8 cellular contexts compared by ENCODE assay signal in the genomic region with DNA sequence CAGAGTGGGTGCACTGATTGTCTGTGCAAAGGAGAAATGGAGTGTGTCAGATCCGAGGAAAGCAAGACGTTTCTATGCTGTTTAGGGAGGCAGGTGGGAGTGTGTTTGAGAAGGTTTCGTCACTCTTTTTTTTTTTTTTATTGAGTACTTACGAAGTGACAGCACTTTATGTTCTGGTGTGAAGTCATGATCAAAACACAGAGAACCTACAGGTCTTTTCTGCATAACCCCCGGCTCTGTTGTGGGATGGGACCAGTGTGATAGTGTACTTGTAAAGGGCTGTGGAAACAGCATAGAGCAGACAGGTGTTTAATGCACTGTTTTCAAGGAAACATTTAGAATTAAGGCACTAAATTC. TPM values are rescaled to one million over a fixed set of nuclear protein-coding genes. Genes with fewer than 3 reads are reported as not detected.
DNase-seq lines count a peak whose midpoint lies in the region; ATAC-seq and TF ChIP-seq lines count a peak whose summit lies in the region.

No MANE protein-coding gene starts in this region.

- TF ChIP-seq CTCF in HFF-Myc (IDR thresholded peaks at IDR 0.05; ENCODE audit: low read depth, low read length, missing control alignments) (no peak), GM20000 (IDR thresholded peaks at IDR 0.05; ENCODE audit: extremely low read depth, missing control alignments) (no peak)

- H3K9me3 ChIP-seq in subcutaneous abdominal adipose tissue (ENCODE audit: control insufficient read depth in 5 of 5, low read length in 5 of 5): no peaks in the 10 kb centered on the region

- peak overlapping the region; percentile 98 for H3K27ac Mint-ChIP-seq in activated naive CD8-positive, alpha-beta T cell treated with anti-CD3 and anti-CD28 coated beads, Interleukin-2, amount 10 ng/mL, durations not matched to agents 7 days and 5 days

- H2AFZ ChIP-seq in ACC112 (ENCODE audit: low read length, unreplicated experiment): peak overlapping the region; percentile 79

- H3K27me3 Mint-ChIP-seq in activated naive CD8-positive, alpha-beta T cell treated with anti-CD3 and anti-CD28 coated beads, Interleukin-2, amount 10 ng/mL, durations not matched to agents 7 days and 5 days: no peaks in the 10 kb centered on the region

- peak overlapping the region; percentile 97 to 99 (median 98) for H3K9ac ChIP-seq in subcutaneous abdominal adipose tissue (ENCODE audit: low read length in 5 of 5)

- H3K4me3 Mint-ChIP-seq in activated naive CD8-positive, alpha-beta T cell treated with anti-CD3 and anti-CD28 coated beads, Interleukin-2, amount 10 ng/mL, durations not matched to agents 7 days and 5 days: peak overlapping the region; percentile 97

- ATAC-seq in activated naive CD8-positive, alpha-beta T cell treated with anti-CD3 and anti-CD28 coated beads, Interleukin-2, amount 10 ng/mL, durations not matched to agents 7 days and 5 days (ENCODE audit: low read depth): no peak

- DNase-seq in HFF-Myc (ENCODE audit: extremely low read depth, low read depth) (no peak), iris pigment epithelial cell (ENCODE audit: low read depth) (peak; percentile 20), Ammon's horn (ENCODE audit: low spot score) (no peak), GM20000 (ENCODE audit: low spot score) (no peak), A172 (ENCODE audit: low spot score) (no peak)
- DNase-seq in activated naive CD8-positive, alpha-beta T cell treated with anti-CD3 and anti-CD28 coated beads, Interleukin-2, amount 10 ng/mL, durations not matched to agents 7 days and 5 days: no peak

- H3K4me3 ChIP-seq in ACC112 (ENCODE audit: low read depth, low read length) (peak overlapping the region; percentile 92), HFF-Myc (replicated peaks; ENCODE audit: low read depth, low read length) (peak overlapping the region; percentile 82), subcutaneous abdominal adipose tissue (ENCODE audit: low read depth in 1 of 5, low read length in 5 of 5) (peak overlapping the region; percentile 93 to 100 (median 99))

- peak overlapping the region; percentile 90 for H3K27ac ChIP-seq in ACC112 (ENCODE audit: low read depth, low read length)
- peak overlapping the region; percentile 98 for H3K27ac ChIP-seq in subcutaneous abdominal adipose tissue (ENCODE audit: low read depth, low read length)

- no peaks in the 10 kb centered on the region for H3K9me3 Mint-ChIP-seq in activated naive CD8-positive, alpha-beta T cell treated with anti-CD3 and anti-CD28 coated beads, Interleukin-2, amount 10 ng/mL, durations not matched to agents 7 days and 5 days

- POLR2A ChIA-PET in activated naive CD8-positive, alpha-beta T cell treated with anti-CD3 and anti-CD28 coated beads, Interleukin-2, amount 10 ng/mL, durations not matched to agents 7 days and 5 days (lab: Charles Lee): interaction anchor here (0.7 to 3.5 kb wide), 7 partner anchors 9 to 69 kb away, joined by 3 to 56 read pairs (median 10); a partner anchor contains a TSS

- H3K4me1 ChIP-seq in ACC112 (ENCODE audit: control insufficient read depth, insufficient read depth, low read length, unreplicated experiment) (peaks cover 15% of the 10 kb centered on the region), subcutaneous abdominal adipose tissue (ENCODE audit: control insufficient read depth in 5 of 5, insufficient read depth in 5 of 5, low read length in 5 of 5) (peaks cover 0 to 20% (median 16%) of the 10 kb centered on the region in 5 donors)

- peaks cover 14% of the 10 kb centered on the region for H3K4me1 Mint-ChIP-seq in activated naive CD8-positive, alpha-beta T cell treated with anti-CD3 and anti-CD28 coated beads, Interleukin-2, amount 10 ng/mL, durations not matched to agents 7 days and 5 days

- H3K27me3 ChIP-seq in ACC112 (ENCODE audit: insufficient read depth, low read length) (no peaks in the 10 kb centered on the region), subcutaneous abdominal adipose tissue (ENCODE audit: control insufficient read depth in 5 of 5, insufficient read depth in 4 of 5, low read length in 5 of 5) (no peaks in the 10 kb centered on the region)

- H3K36me3 ChIP-seq in ACC112 (ENCODE audit: insufficient read depth, low read length): 0 out of 2 replicates have a peak, but pooled peaks cover 5% of the 10 kb centered on the region
- H3K36me3 ChIP-seq in subcutaneous abdominal adipose tissue (ENCODE audit: control insufficient read depth in 5 of 5, insufficient read depth in 5 of 5, low read length in 5 of 5): peaks cover 5 to 21% (median 13%) of the 10 kb centered on the region in 5 donors

- H3K36me3 Mint-ChIP-seq in activated naive CD8-positive, alpha-beta T cell treated with anti-CD3 and anti-CD28 coated beads, Interleukin-2, amount 10 ng/mL, durations not matched to agents 7 days and 5 days: peaks cover 11% of the 10 kb centered on the region

- H3K79me2 ChIP-seq in ACC112 (ENCODE audit: control insufficient read depth, insufficient read depth, low read length, unreplicated experiment): peaks cover 14% of the 10 kb centered on the region

RNA-seq across cellular contexts. Expression of a gene that starts 26.7 kb away (rescaled TPM):
- 10 to 100 TPM; 80.7 to 82.3 TPM for total RNA-seq in activated naive CD8-positive, alpha-beta T cell treated with anti-CD3 and anti-CD28 coated beads, Interleukin-2, amount 10 ng/mL, durations not matched to agents 7 days and 5 days
- total RNA-seq in A172 (2014; rRNA removed; shearing (Covaris generic)): 27.9 and 34.7 TPM in 2 replicates

RNA-seq across cellular contexts. Expression of a gene that starts 54.9 kb away (rescaled TPM):
- total RNA-seq in activated naive CD8-positive, alpha-beta T cell treated with anti-CD3 and anti-CD28 coated beads, Interleukin-2, amount 10 ng/mL, durations not matched to agents 7 days and 5 days: 10 to 100 TPM; 12.1 to 14.4 TPM
- 20.6 and 29.2 TPM in 2 replicates for total RNA-seq in A172 (2014; rRNA removed; shearing (Covaris generic))
